25 cellular contexts compared by ENCODE assay signal in the genomic region with DNA sequence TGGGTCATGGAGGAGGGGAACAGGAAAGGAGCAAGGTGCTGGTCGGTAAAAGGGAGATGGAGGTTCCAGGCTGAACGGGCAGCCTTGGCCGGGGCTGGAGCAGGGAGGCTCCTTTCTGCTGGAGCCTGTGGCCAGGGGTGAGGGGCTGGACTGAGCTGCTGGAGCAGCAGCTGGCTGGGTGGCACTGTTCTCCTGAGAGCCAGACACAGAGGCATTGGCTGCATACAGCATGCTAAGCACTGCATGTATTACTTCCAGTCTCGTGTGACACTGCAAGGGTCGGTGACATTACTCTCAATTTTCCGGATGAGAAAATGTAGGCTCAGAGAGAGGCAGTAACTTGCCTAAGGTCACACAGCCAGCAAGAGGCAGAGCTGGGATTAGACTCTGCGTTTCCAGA.
"Had no signal": no experiment of that assay in that cellular context is flagged by ENCODE, and none has a peak within 500 bp of the region (broad histone marks: within the 10 kb centered on the region; RNA-seq: fewer than 3 reads in every experiment).

No MANE protein-coding gene starts in this region.

- DNase-seq: activated CD4-positive, alpha-beta T cell treated with anti-CD3 and anti-CD28 coated beads, Interleukin-2, amount 50 U/mL, for 1 hour; activated CD8-positive, alpha-beta memory T cell treated with anti-CD3 and anti-CD28 coated beads, Interleukin-2, amount 50 U/mL, for 4 hours; activated effector memory CD4-positive, alpha-beta T cell treated with Interleukin-2 at 50 U/mL for 16 hours; activated naive CD4-positive, alpha-beta T cell treated with anti-CD3 and anti-CD28 coated beads, Interleukin-2, amount 10 ng/mL, durations not matched to agents 7 days and 5 days; activated naive CD8-positive, alpha-beta T cell treated with anti-CD3 and anti-CD28 coated beads, Interleukin-2, amount 50 U/mL, for 24 hours; activated T-cell treated with anti-CD3 and anti-CD28 coated beads, Interleukin-2, amount 50 U/mL, for 4 hours; anterior cingulate cortex; caudate nucleus; colonic mucosa; erythroblast; foreskin melanocyte; kidney glomerular epithelial cell; left ventricle myocardium inferior; mesenchymal stem cell; naive B cell; nucleus accumbens; retina; stimulated activated CD4-positive, alpha-beta T cell treated with anti-CD3 and anti-CD28 coated beads, Interleukin-12 subunit alpha, Interleukin-12 subunit beta, amount 100 ng/mL, for 4 hours; stimulated activated CD4-positive, alpha-beta T cell treated with anti-CD3 and anti-CD28 coated beads, Interleukin-1b, Interleukin-23, amount 100 ng/mL, for 48 hours; stimulated activated CD8-positive, alpha-beta memory T cell treated with anti-CD3 and anti-CD28 coated beads, Interleukin-4, amount 100 ng/mL, for 48 hours; stimulated activated naive CD4-positive, alpha-beta T cell treated with Interleukin-2 at 50 U/mL for 16 hours; transverse colon; uterus had no signal

- H3K4me1 ChIP-seq: colonic mucosa, left ventricle myocardium inferior, uterus had no signal

- H3K27ac ChIP-seq: colonic mucosa, left ventricle myocardium inferior, uterus had no signal

- H3K27me3 ChIP-seq: colonic mucosa, transverse colon, uterus had no signal

- H3K36me3 ChIP-seq: colonic mucosa, transverse colon, uterus had no signal

- ATAC-seq: activated naive CD8-positive, alpha-beta T cell treated with anti-CD3 and anti-CD28 coated beads, Interleukin-2, amount 50 U/mL, for 24 hours; mucosa of descending colon had no signal

- H3K4me3 ChIP-seq: colonic mucosa, left ventricle myocardium inferior, mucosa of descending colon, transverse colon, uterus had no signal

- H3K27me3 Mint-ChIP-seq: brain had no signal

- H3K4me3 Mint-ChIP-seq: activated naive CD4-positive, alpha-beta T cell treated with anti-CD3 and anti-CD28 coated beads, Interleukin-2, amount 10 ng/mL, durations not matched to agents 7 days and 5 days; activated naive CD8-positive, alpha-beta T cell treated with anti-CD3 and anti-CD28 coated beads, Interleukin-2, amount 50 U/mL, for 24 hours; activated T-cell treated with anti-CD3 and anti-CD28 coated beads, Interleukin-2, amount 50 U/mL, for 4 hours; brain; naive B cell had no signal

- H3K27ac Mint-ChIP-seq: activated naive CD8-positive, alpha-beta T cell treated with anti-CD3 and anti-CD28 coated beads, Interleukin-2, amount 50 U/mL, for 24 hours had no signal

- H3K9me3 ChIP-seq: colonic mucosa, mucosa of descending colon, transverse colon, uterus had no signal
